ENCODE assay signal across 8 cellular contexts in genomic region chr6:137217801-137218472, GRCh38.
DNase-seq lines count a peak whose midpoint lies in the region; ATAC-seq and TF ChIP-seq lines count a peak whose summit lies in the region.

No MANE protein-coding gene starts in this region.

- H3K36me3 ChIP-seq in subcutaneous abdominal adipose tissue (ENCODE audit: control insufficient read depth in 5 of 5, insufficient read depth in 5 of 5, low read length in 5 of 5): no peaks in the 10 kb centered on the region

- H3K27me3 ChIP-seq in subcutaneous abdominal adipose tissue (ENCODE audit: control insufficient read depth in 5 of 5, insufficient read depth in 4 of 5, low read length in 5 of 5): no peaks in the 10 kb centered on the region

- peak overlapping the region; percentile 100 for H3K27ac ChIP-seq in subcutaneous abdominal adipose tissue (ENCODE audit: low read depth, low read length)

- H3K4me1 ChIP-seq in subcutaneous abdominal adipose tissue (ENCODE audit: control insufficient read depth in 5 of 5, insufficient read depth in 5 of 5, low read length in 5 of 5): peaks cover 20 to 82% (median 70%) of the 10 kb centered on the region in 5 donors

- TF ChIP-seq CTCF in cardiac fibroblast (IDR thresholded peaks at IDR 0.05; ENCODE audit: low read depth, low read length): no peak

- DNase-seq in NCI-H748 (lab: John Stamatoyannopoulos, UW; ENCODE audit: unreplicated experiment) (peak; percentile 9), NCI-H748 treated with DMSO at 0.1 percent for 48 hours (lab: John Stamatoyannopoulos, UW) (no peak), NOMO-1 treated with DMSO at 0.1 percent for 48 hours (lab: John Stamatoyannopoulos, UW; ENCODE audit: unreplicated experiment) (peak; percentile 91), cardiac fibroblast (ENCODE audit: low read depth in 2 of 2) (peak; percentile 54 to 55), left kidney (ENCODE audit: low read depth, low spot score) (peak; percentile 23)
- no peak for DNase-seq in stimulated activated CD4-positive, alpha-beta T cell treated with anti-CD3 and anti-CD28 coated beads, Interleukin-15, amount 100 ng/mL, for 24 hours

- ATAC-seq in GM21447 (IDR thresholded peaks at IDR 0.05; ENCODE audit: unreplicated experiment): no peak

- H3K4me3 ChIP-seq in cardiac fibroblast (replicated peaks in 1 of 2; ENCODE audit: low read depth in 2 of 2, low read length in 2 of 2) (peak overlapping the region; percentile 83 to 93), subcutaneous abdominal adipose tissue (ENCODE audit: low read depth in 1 of 5, low read length in 5 of 5) (peak overlapping the region; percentile 83 to 100 (median 98))

- H3K9me3 ChIP-seq in subcutaneous abdominal adipose tissue (ENCODE audit: control insufficient read depth in 5 of 5, low read length in 5 of 5): no peaks in the 10 kb centered on the region

- H3K9ac ChIP-seq in subcutaneous abdominal adipose tissue (ENCODE audit: low read length in 5 of 5): peak overlapping the region; percentile 97 to 100 (median 99)

Comparison
In these comparisons a context has a peak if more than half of its experiments do, and no peak if none do; other contexts are left out.
1. DNase-seq: peak in NCI-H748 (single experiment), NOMO-1 treated with DMSO at 0.1 percent for 48 hours (single experiment), cardiac fibroblast (2 of 2) and left kidney (single experiment); none in NCI-H748 treated with DMSO at 0.1 percent for 48 hours (single experiment) and stimulated activated CD4-positive, alpha-beta T cell treated with anti-CD3 and anti-CD28 coated beads, Interleukin-15, amount 100 ng/mL, for 24 hours (single experiment).